9 cellular contexts compared by ENCODE assay signal in genomic region chr11:87878373-87878779, GRCh38.
DNase-seq lines count a peak whose midpoint lies in the region; ATAC-seq, FAIRE-seq and TF ChIP-seq lines count a peak whose summit lies in the region.
"Had no signal": no experiment of that assay in that cellular context is flagged by ENCODE, and none has a peak within 500 bp of the region (broad histone marks: within the 10 kb centered on the region; RNA-seq: fewer than 3 reads in every experiment).

No MANE protein-coding gene starts in this region.

- 0% methylated on average over 2 of the region's 2 CpGs for WGBS in mammary epithelial cell (ENCODE audit: low coverage, missing lambda C conversion rate)

- TF ChIP-seq POLR2A in H54 (IDR thresholded peaks at IDR 0.05; ENCODE audit: low read depth, low read length), result no peak

- no peak overlapping the region for H3K4me3 ChIP-seq in DOHH2 (ENCODE audit: low read length)
- no peak overlapping the region for H3K4me3 ChIP-seq in Loucy (ENCODE audit: low read length, poor library complexity, severe bottlenecking)
- H3K4me3 ChIP-seq in mammary epithelial cell (replicated peaks in 1 of 3; ENCODE audit: insufficient read depth in 1 of 3, low read depth in 2 of 3, low read length in 3 of 3), result no peak overlapping the region

- no peak for ATAC-seq in GM19324 (IDR thresholded peaks at IDR 0.05; ENCODE audit: low FRiP score, unreplicated experiment)
- no peak for ATAC-seq in HG03175 (IDR thresholded peaks at IDR 0.05; ENCODE audit: unreplicated experiment)

- no peaks in the 10 kb centered on the region for H3K79me2 ChIP-seq in DOHH2 (ENCODE audit: control insufficient read depth, low read length)
- H3K79me2 ChIP-seq in Loucy (ENCODE audit: insufficient read depth, low read length), result no peaks in the 10 kb centered on the region
- H3K79me2 ChIP-seq in mammary epithelial cell (ENCODE audit: insufficient read depth, low read length), result no peaks in the 10 kb centered on the region

- H3F3A ChIP-seq in DOHH2 (ENCODE audit: control insufficient read depth, insufficient read depth), result no peaks in the 10 kb centered on the region
- no peaks in the 10 kb centered on the region for H3F3A ChIP-seq in Loucy (ENCODE audit: low read depth)

- DNase-seq in mammary epithelial cell, result peak; percentile 13
- DNase-seq in myocyte (ENCODE audit: low read depth), result peak; percentile 14
- no peak for DNase-seq in activated T-cell treated with anti-CD3 and anti-CD28 coated beads, Interleukin-2, amount 50 U/mL, for 48 hours
- no peak for DNase-seq in H54 (ENCODE audit: insufficient read length, low spot score)
- DNase-seq: NCI-H187 treated with DMSO at 0.1 percent for 48 hours had no signal

- CTCF ChIA-PET in mammary epithelial cell (lab: Charles Lee; ENCODE audit: low non-redundant PET), result interaction anchor here (0.6 kb wide), 3 partner anchors 9 to 971 kb away, joined by 4 to 5 read pairs (median 4); no protein-coding TSS in a partner anchor

- no peaks in the 10 kb centered on the region for H3K27me3 ChIP-seq in DOHH2 (ENCODE audit: control insufficient read depth, low read length)
- H3K27me3 ChIP-seq in Loucy (ENCODE audit: insufficient read depth, low read length, poor library complexity, severe bottlenecking), result no peaks in the 10 kb centered on the region
- H3K27me3 ChIP-seq in mammary epithelial cell (ENCODE audit: insufficient read depth, low read length), result no peaks in the 10 kb centered on the region

- intact Hi-C loops in mammary epithelial cell (cut with micrococcal nuclease), result loop anchor here (1.0 to 10.0 kb wide), 5 partner anchors 403 to 1009 kb away; no protein-coding TSS in a partner anchor

- H3K9ac ChIP-seq in Loucy (ENCODE audit: low read depth, low read length, poor library complexity, severe bottlenecking), result no peak overlapping the region
- no peak overlapping the region for H3K9ac ChIP-seq in mammary epithelial cell (ENCODE audit: insufficient read depth, low read length)

- H3K9me3 ChIP-seq in DOHH2 (ENCODE audit: control insufficient read depth, insufficient read depth, low read length), result no peaks in the 10 kb centered on the region
- no peaks in the 10 kb centered on the region for H3K9me3 ChIP-seq in Loucy (ENCODE audit: insufficient read depth, low read depth, low read length)
- no peaks in the 10 kb centered on the region for H3K9me3 ChIP-seq in mammary epithelial cell (replicated peaks; ENCODE audit: insufficient read depth, low read length)

- peak; percentile 51 for TF ChIP-seq CTCF in DOHH2 (IDR thresholded peaks at IDR 0.05; ENCODE audit: low read depth, low read length, poor library complexity, severe bottlenecking)
- TF ChIP-seq CTCF in Loucy (conservative IDR thresholded peaks at IDR 0.05; ENCODE audit: low read length), result peak; percentile 77
- peak; percentile 59 to 60 for TF ChIP-seq CTCF in mammary epithelial cell (conservative IDR thresholded peaks at IDR 0.05 in 1 of 2, IDR thresholded peaks at IDR 0.05 in 1 of 2; ENCODE audit: extremely low read depth in 1 of 2, insufficient read depth in 1 of 2, low read depth in 1 of 2, low read length in 2 of 2)

- peak overlapping the region; percentile 25; the same call in 1 of the 2 replicates for H2AFZ ChIP-seq in Loucy (ENCODE audit: low read length)
- peak overlapping the region; percentile 12 for H2AFZ ChIP-seq in mammary epithelial cell (ENCODE audit: low read depth, low read length)

- in situ Hi-C loops in mammary epithelial cell (cut with MboI; ENCODE audit: low sequenced_read_pairs in 2 of 2), result no loop called here

- no peak overlapping the region for H3K27ac ChIP-seq in DOHH2 (ENCODE audit: low read depth, low read length)
- H3K27ac ChIP-seq in mammary epithelial cell (ENCODE audit: insufficient read depth, low read depth, low read length), result no peak overlapping the region

- no peaks in the 10 kb centered on the region for H3K36me3 ChIP-seq in DOHH2 (ENCODE audit: control insufficient read depth, low read length)
- H3K36me3 ChIP-seq in Loucy (ENCODE audit: insufficient read depth, low read length), result no peaks in the 10 kb centered on the region
- H3K36me3 ChIP-seq in mammary epithelial cell (ENCODE audit: insufficient read depth, low read length), result no peaks in the 10 kb centered on the region

- H3K4me1 ChIP-seq in DOHH2 (ENCODE audit: control insufficient read depth, low read length), result peaks cover 4% of the 10 kb centered on the region; the same call in 1 of the 2 replicates
- H3K4me1 ChIP-seq in Loucy (ENCODE audit: insufficient read depth, low read length, poor library complexity, severe bottlenecking), result no peaks in the 10 kb centered on the region
- no peaks in the 10 kb centered on the region for H3K4me1 ChIP-seq in mammary epithelial cell (ENCODE audit: insufficient read depth, low read length)

- H4K20me1 ChIP-seq in DOHH2 (ENCODE audit: control insufficient read depth, insufficient read depth, low read depth, low read length) (no peaks in the 10 kb centered on the region), Loucy (ENCODE audit: insufficient read depth, low read length, poor library complexity, severe bottlenecking) (no peaks in the 10 kb centered on the region), mammary epithelial cell (ENCODE audit: insufficient read depth, low read length) (no peaks in the 10 kb centered on the region)

- no peak for FAIRE-seq in H54 (lab: Jason Lieb, UNC)

- no TSS peak for BruUV-seq in mammary epithelial cell (replicated peaks; lab: Mats Ljungman, UMichigan)

- H3K4me2 ChIP-seq in DOHH2 (ENCODE audit: low read length) (no peak overlapping the region), Loucy (ENCODE audit: low read depth, low read length, poor library complexity, severe bottlenecking) (peak overlapping the region; percentile 32), mammary epithelial cell (ENCODE audit: insufficient read depth, low read depth, low read length) (no peak overlapping the region)

- no peaks in the 10 kb centered on the region for H3K9me2 ChIP-seq in DOHH2 (replicated peaks; ENCODE audit: control insufficient read depth, low read length)
- H3K9me2 ChIP-seq in Loucy (replicated peaks; ENCODE audit: low read depth, low read length), result no peaks in the 10 kb centered on the region

- dilution Hi-C loops in mammary epithelial cell (cut with HindIII; ENCODE audit: low sequenced_read_pairs), result no loop called here

Comparison
In these comparisons a context has a peak if more than half of its experiments do, and no peak if none do; other contexts are left out.
1. DNase-seq: peak in mammary epithelial cell (single experiment) and myocyte (single experiment); none in activated T-cell treated with anti-CD3 and anti-CD28 coated beads, Interleukin-2, amount 50 U/mL, for 48 hours (0 of 2) and H54 (single experiment).
2. Peak in every context shown above with its lines, with median percentiles within 50 percentile points of each other: CTCF ChIP-seq.